15 cellular contexts compared by ENCODE assay signal in the genomic region with DNA sequence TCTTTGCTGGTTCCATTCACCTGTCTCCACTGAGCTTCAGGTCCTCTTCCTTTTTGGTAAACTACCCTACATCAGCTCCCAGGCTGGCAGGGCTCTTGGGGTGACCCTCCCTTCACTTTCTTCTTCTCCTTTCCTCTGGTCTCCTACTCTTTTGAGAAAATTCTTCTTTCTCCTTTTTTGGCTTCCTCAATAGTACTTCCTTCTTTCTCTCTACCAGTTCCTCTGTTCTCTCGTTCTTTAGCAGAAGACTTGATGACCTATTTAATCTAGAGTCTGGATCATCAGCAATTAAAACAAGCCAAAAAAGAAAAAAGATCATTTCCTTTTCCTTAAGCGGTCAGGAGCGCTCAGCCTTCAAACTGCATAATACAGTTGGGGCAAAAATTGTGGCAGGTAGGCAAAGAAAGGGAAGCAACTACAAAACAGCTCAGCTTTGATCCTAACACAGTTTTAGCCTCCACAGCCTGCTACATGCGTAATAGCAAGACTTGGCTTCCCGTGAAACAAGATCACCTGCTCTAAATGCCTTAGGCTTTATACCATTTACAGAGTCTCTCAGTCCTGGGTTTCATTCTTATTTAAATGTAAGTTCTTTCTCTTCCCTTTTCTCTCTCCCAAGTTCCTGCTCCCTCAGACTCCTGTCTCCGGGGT. TPM values are rescaled to one million over a fixed set of nuclear protein-coding genes. Genes with fewer than 3 reads are reported as not detected.
DNase-seq lines count a peak whose midpoint lies in the region; ATAC-seq and TF ChIP-seq lines count a peak whose summit lies in the region.
"Had no signal": no experiment of that assay in that cellular context is flagged by ENCODE, and none has a peak within 500 bp of the region (broad histone marks: within the 10 kb centered on the region; RNA-seq: fewer than 3 reads in every experiment).

No MANE protein-coding gene starts in this region.

- no peak overlapping the region for H2AK5ac ChIP-seq in H9 (ENCODE audit: insufficient read length, low read length)

- H4K91ac ChIP-seq in H9 (ENCODE audit: insufficient read length, low read depth, low read length): no peak overlapping the region

- no peak overlapping the region for H3T11ph ChIP-seq in H9 (ENCODE audit: low read length)

- H3K23me2 ChIP-seq in H9 (ENCODE audit: insufficient read length, low read depth, low read length, poor library complexity, severe bottlenecking): no peaks in the 10 kb centered on the region

- H3K27ac ChIP-seq in H9 (ENCODE audit: insufficient read length, low read depth, low read length) (no peak overlapping the region), smooth muscle cell (ENCODE audit: low read depth) (no peak overlapping the region)
- H3K27ac ChIP-seq: esophagus muscularis mucosa had no signal

- H3K14ac ChIP-seq in H9 (ENCODE audit: insufficient read depth, low read length): no peak overlapping the region

- H3K4me2 ChIP-seq in H9 (ENCODE audit: insufficient read depth, insufficient read length, low read length) (peak overlapping the region; percentile 0), smooth muscle cell (no peak overlapping the region)

- no peaks in the 10 kb centered on the region; a peak in 1 of 7 replicates for H3K36me3 Mint-ChIP-seq in H9 (ENCODE audit: insufficient read depth in 1 of 3, low read depth in 3 of 3)
- H3K36me3 Mint-ChIP-seq in dendritic cell treated with granulocyte-macrophage colony-stimulating factor and Interleukin-4, amounts not matched to agents 40 ng/mL and 50 ng/mL, for 4 days (ENCODE audit: low read depth): no peaks in the 10 kb centered on the region

- no peak overlapping the region for H3K56ac ChIP-seq in H9 (ENCODE audit: insufficient read length, low read depth, low read length)

- H3K18ac ChIP-seq in H9 (ENCODE audit: insufficient read length, low read depth, low read length): no peak overlapping the region

- TF ChIP-seq CTCF in H9 (conservative IDR thresholded peaks at IDR 0.05) (no peak), smooth muscle cell (IDR thresholded peaks at IDR 0.05; ENCODE audit: borderline replicate concordance, insufficient read depth, poor library complexity, severe bottlenecking) (no peak)

- H2BK20ac ChIP-seq in H9 (ENCODE audit: low read depth, low read length, poor library complexity, severe bottlenecking): no peak overlapping the region

- H3K23ac ChIP-seq in H9 (ENCODE audit: insufficient read length, low read depth, low read length): no peak overlapping the region

- H3K4me3 Mint-ChIP-seq in H9: peak overlapping the region; percentile 8 to 46; a peak in 2 of 5 replicates
- H3K4me3 Mint-ChIP-seq in dendritic cell treated with granulocyte-macrophage colony-stimulating factor and Interleukin-4, amounts not matched to agents 40 ng/mL and 50 ng/mL, for 4 days: peak overlapping the region; percentile 51
- H3K4me3 Mint-ChIP-seq: activated CD4-positive, alpha-beta memory T cell treated with anti-CD3 and anti-CD28 coated beads, Interleukin-2, amount 10 ng/mL, durations not matched to agents 7 days and 5 days; activated T-cell treated with anti-CD3 and anti-CD28 coated beads, Interleukin-2, amount 50 U/mL, for 72 hours had no signal

- peaks cover 4% of the 10 kb centered on the region; the same call in 1 of the 2 replicates for H3K27me3 ChIP-seq in H9 (ENCODE audit: insufficient read depth, low read length)
- no peaks in the 10 kb centered on the region for H3K27me3 ChIP-seq in smooth muscle cell (ENCODE audit: low read depth)
- H3K27me3 ChIP-seq: esophagus muscularis mucosa had no signal

- H3K9ac ChIP-seq in H9 (ENCODE audit: extremely low read depth, insufficient read length, low read length) (no peak overlapping the region), smooth muscle cell (ENCODE audit: low read depth) (no peak overlapping the region)

- no peak overlapping the region for H2BK120ac ChIP-seq in H9 (ENCODE audit: low read depth, low read length, poor library complexity, severe bottlenecking)

- peaks cover 12 to 13% of the 10 kb centered on the region in 2 experiments for H3K4me1 Mint-ChIP-seq in H9
- peaks cover 52% of the 10 kb centered on the region for H3K4me1 Mint-ChIP-seq in dendritic cell treated with granulocyte-macrophage colony-stimulating factor and Interleukin-4, amounts not matched to agents 40 ng/mL and 50 ng/mL, for 4 days (ENCODE audit: low read depth)
- H3K4me1 Mint-ChIP-seq: activated CD4-positive, alpha-beta memory T cell treated with anti-CD3 and anti-CD28 coated beads, Interleukin-2, amount 10 ng/mL, durations not matched to agents 7 days and 5 days had no signal

- in situ Hi-C loops in G401 (cut with HindIII; ENCODE audit: low sequenced_read_pairs): no loop called here

- H4K8ac ChIP-seq in H9 (replicated peaks; ENCODE audit: insufficient read length, low read depth, low read length): no peak overlapping the region

- H3F3A ChIP-seq in smooth muscle cell (ENCODE audit: low read depth): peaks cover 8% of the 10 kb centered on the region

- ATAC-seq in GM21526 (IDR thresholded peaks at IDR 0.05; ENCODE audit: low FRiP score, unreplicated experiment) (no peak), HG03139 (IDR thresholded peaks at IDR 0.05; ENCODE audit: unreplicated experiment) (no peak)
- ATAC-seq: activated T-cell treated with anti-CD3 and anti-CD28 coated beads, Interleukin-2, amount 50 U/mL, for 72 hours had no signal

- DNase-seq in H9: no peak
- DNase-seq in NOMO-1 treated with DMSO at 0.1 percent for 48 hours (lab: John Stamatoyannopoulos, UW; ENCODE audit: unreplicated experiment): peak; percentile 90
- no peak for DNase-seq in smooth muscle cell (lab: John Stamatoyannopoulos, UW; ENCODE audit: unreplicated experiment)
- no peak for DNase-seq in G401 (ENCODE audit: low spot score)
- DNase-seq: activated CD4-positive, alpha-beta memory T cell treated with anti-CD3 and anti-CD28 coated beads, Interleukin-2, amount 10 ng/mL, durations not matched to agents 7 days and 5 days; activated T-cell treated with anti-CD3 and anti-CD28 coated beads, Interleukin-2, amount 50 U/mL, for 72 hours; DMS153; kidney glomerular epithelial cell; NCI-H1694; NCI-H446 treated with DMSO at 0.1 percent for 48 hours; occipital lobe had no signal

- no peak overlapping the region for H4K5ac ChIP-seq in H9 (ENCODE audit: insufficient read length, low read depth, low read length)

- no peak overlapping the region for H2BK12ac ChIP-seq in H9 (ENCODE audit: insufficient read length, low read depth, low read length)

- no peak overlapping the region; a peak in 1 of 7 replicates for H3K27ac Mint-ChIP-seq in H9
- H3K27ac Mint-ChIP-seq in dendritic cell treated with granulocyte-macrophage colony-stimulating factor and Interleukin-4, amounts not matched to agents 40 ng/mL and 50 ng/mL, for 4 days: peak overlapping the region; percentile 60
- H3K27ac Mint-ChIP-seq: activated CD4-positive, alpha-beta memory T cell treated with anti-CD3 and anti-CD28 coated beads, Interleukin-2, amount 10 ng/mL, durations not matched to agents 7 days and 5 days; activated T-cell treated with anti-CD3 and anti-CD28 coated beads, Interleukin-2, amount 50 U/mL, for 72 hours had no signal

- H3K27me3 Mint-ChIP-seq in H9 (ENCODE audit: low read depth): peaks cover 79% of the 10 kb centered on the region
- no peaks in the 10 kb centered on the region for H3K27me3 Mint-ChIP-seq in dendritic cell treated with granulocyte-macrophage colony-stimulating factor and Interleukin-4, amounts not matched to agents 40 ng/mL and 50 ng/mL, for 4 days
- H3K27me3 Mint-ChIP-seq: activated CD4-positive, alpha-beta memory T cell treated with anti-CD3 and anti-CD28 coated beads, Interleukin-2, amount 10 ng/mL, durations not matched to agents 7 days and 5 days had no signal

- no peaks in the 10 kb centered on the region for H3K36me3 ChIP-seq in smooth muscle cell (ENCODE audit: low read depth)
- H3K36me3 ChIP-seq: esophagus muscularis mucosa had no signal

- H3K4ac ChIP-seq in H9 (ENCODE audit: low read depth, low read length): no peak overlapping the region

- H2AFZ ChIP-seq in H9 (ENCODE audit: low read length) (no peak overlapping the region), smooth muscle cell (ENCODE audit: low read depth) (peak overlapping the region; percentile 26)

- H3K79me2 ChIP-seq in H9 (ENCODE audit: insufficient read depth, low read length) (no peaks in the 10 kb centered on the region), smooth muscle cell (ENCODE audit: low read depth) (no peaks in the 10 kb centered on the region)

- WGBS in H9 (ENCODE audit: extremely low coverage, insufficient read length, low lambda C conversion rate): no CpG with 5 or more reads among the region's 6 CpGs
- WGBS in smooth muscle cell (ENCODE audit: low lambda C conversion rate): 46% methylated on average over 6 of the region's 6 CpGs

- H3K9me3 Mint-ChIP-seq in H9: peaks cover 3% of the 10 kb centered on the region in 2 experiments; a peak in 3 of 5 replicates
- no peaks in the 10 kb centered on the region for H3K9me3 Mint-ChIP-seq in dendritic cell treated with granulocyte-macrophage colony-stimulating factor and Interleukin-4, amounts not matched to agents 40 ng/mL and 50 ng/mL, for 4 days

- no peak overlapping the region for H3K4me3 ChIP-seq in smooth muscle cell
- H3K4me3 ChIP-seq: esophagus muscularis mucosa had no signal

- no peaks in the 10 kb centered on the region for H3K9me3 ChIP-seq in H9 (ENCODE audit: control insufficient read depth, low read depth, low read length)
- H3K9me3 ChIP-seq in smooth muscle cell (replicated peaks; ENCODE audit: low read depth): no peaks in the 10 kb centered on the region
- H3K9me3 ChIP-seq: esophagus muscularis mucosa had no signal

- no peak overlapping the region for H2BK5ac ChIP-seq in H9 (ENCODE audit: insufficient read length, low read length)

- H4K20me1 ChIP-seq in H9 (ENCODE audit: control insufficient read depth, insufficient read depth, insufficient read length) (no peaks in the 10 kb centered on the region), smooth muscle cell (ENCODE audit: low read depth) (no peaks in the 10 kb centered on the region)

- H2BK15ac ChIP-seq in H9 (ENCODE audit: low read depth, low read length): no peak overlapping the region

- intact Hi-C loops in dendritic cell treated with granulocyte-macrophage colony-stimulating factor and Interleukin-4, amounts not matched to agents 40 ng/mL and 50 ng/mL, for 4 days (cut with micrococcal nuclease): no loop called here

- H3K4me1 ChIP-seq in H9 (ENCODE audit: insufficient read depth, low read length) (peaks cover 7% of the 10 kb centered on the region), smooth muscle cell (ENCODE audit: low read depth) (peaks cover 9% of the 10 kb centered on the region)
- H3K4me1 ChIP-seq: esophagus muscularis mucosa had no signal

- no peaks in the 10 kb centered on the region for H3K79me1 ChIP-seq in H9 (ENCODE audit: insufficient read depth, low read depth, low read length, poor library complexity, severe bottlenecking)

RNA-seq across cellular contexts. Expression of a gene that starts 14.0 kb away (rescaled TPM):
- total RNA-seq in H9 (2021) (12.9 and 14.9 TPM in 2 replicates), smooth muscle cell (337 and 430 TPM in 2 replicates)
- polyA plus RNA-seq in smooth muscle cell: 529 and 685 TPM in 2 replicates
- total RNA-seq in G401 (2014; rRNA removed; shearing (Covaris generic)): 333 and 366 TPM in 2 replicates

RNA-seq across cellular contexts. Expression of a gene that starts 52.3 kb away (rescaled TPM):
- 33.6 and 35.7 TPM in 2 replicates for total RNA-seq in H9 (2021)
- total RNA-seq in smooth muscle cell: 49.8 and 51.4 TPM in 2 replicates
- 49.3 and 54.4 TPM in 2 replicates for polyA plus RNA-seq in smooth muscle cell
- total RNA-seq in G401 (2014; rRNA removed; shearing (Covaris generic)): 23.8 and 32.8 TPM in 2 replicates

Comparison
In these comparisons a context has a peak if more than half of its experiments do, and no peak if none do; other contexts are left out.
1. RNA of a gene that starts 14.0 kb away (total RNA-seq): 337 to 430 TPM in smooth muscle cell and 333 to 366 TPM in G401; 12.9 to 14.9 TPM in H9; every median in the first group is over 10 times any median in the second.